ENCODE assay signal across 9 cellular contexts in genomic region chr19:29527500-29528328, GRCh38. TPM values are rescaled to one million over a fixed set of nuclear protein-coding genes. Genes with fewer than 3 reads are reported as not detected.
DNase-seq lines count a peak whose midpoint lies in the region; ATAC-seq and TF ChIP-seq lines count a peak whose summit lies in the region.
"Had no signal": no experiment of that assay in that cellular context is flagged by ENCODE, and none has a peak within 500 bp of the region (broad histone marks: within the 10 kb centered on the region; RNA-seq: fewer than 3 reads in every experiment).

No MANE protein-coding gene starts in this region.

- H3K27me3 ChIP-seq in H7 (ENCODE audit: control insufficient read depth, insufficient read depth, low read length), result peaks cover 89% of the 10 kb centered on the region

- H3K36me3 Mint-ChIP-seq in MCF 10A (ENCODE audit: insufficient read depth, unreplicated experiment) (peaks cover 6% of the 10 kb centered on the region), nephron progenitor cell (ENCODE audit: low read depth) (peaks cover 17% of the 10 kb centered on the region)

- CTCF ChIA-PET in AG04449 (lab: Yijun Ruan, JAX) (interaction anchor here (0.7 to 1.9 kb wide), 5 partner anchors 8 to 78 kb away, joined by 3 to 4 read pairs (median 4); partner anchors contain the start of gene POP4), MCF 10A (lab: Yijun Ruan, JAX) (no interaction called here)

- peak overlapping the region; percentile 27; the same call in 1 of the 2 replicates for H3K4me3 ChIP-seq in AG04449 (ENCODE audit: low read depth, low read length)
- H3K4me3 ChIP-seq in H7 (ENCODE audit: insufficient read depth, low read depth, low read length), result peak overlapping the region; percentile 17; the same call in 1 of the 2 replicates

- TF ChIP-seq CTCF in AG04449 (IDR thresholded peaks at IDR 0.05; ENCODE audit: insufficient read depth, low read length, missing control alignments), result no peak
- TF ChIP-seq CTCF in MCF 10A (IDR thresholded peaks at IDR 0.05; ENCODE audit: unreplicated experiment), result no peak
- TF ChIP-seq CTCF in nephron progenitor cell (IDR thresholded peaks at IDR 0.05), result peak; percentile 28

- no peak overlapping the region for H3K27ac Mint-ChIP-seq in MCF 10A (ENCODE audit: low read depth, unreplicated experiment)
- no peak overlapping the region for H3K27ac Mint-ChIP-seq in nephron progenitor cell

- intact Hi-C loops in MCF 10A (cut with micrococcal nuclease), result no loop called here

- no peaks in the 10 kb centered on the region for H3K27me3 Mint-ChIP-seq in MCF 10A (ENCODE audit: insufficient read depth, unreplicated experiment)
- H3K27me3 Mint-ChIP-seq in nephron progenitor cell (ENCODE audit: low read depth, poor library complexity), result peaks cover 88% of the 10 kb centered on the region

- H3K36me3 ChIP-seq in H7 (replicated peaks; ENCODE audit: control insufficient read depth, insufficient read depth, low read length), result no peaks in the 10 kb centered on the region
- H3K36me3 ChIP-seq: thoracic aorta had no signal

- H3K4me3 Mint-ChIP-seq in MCF 10A (ENCODE audit: unreplicated experiment) (peak overlapping the region; percentile 18), nephron progenitor cell (peak overlapping the region; percentile 84)

- POLR2A ChIA-PET in AG04449 (lab: Yijun Ruan, JAX), result no interaction called here
- POLR2A ChIA-PET in MCF 10A (lab: Yijun Ruan, JAX), result no interaction called here

- no TSS peak for BruUV-seq in MCF 10A (replicated peaks; lab: Mats Ljungman, UMichigan)

- ATAC-seq in GM18858 (IDR thresholded peaks at IDR 0.05; ENCODE audit: unreplicated experiment), result no peak
- no peak for ATAC-seq in GM19463 (IDR thresholded peaks at IDR 0.05; ENCODE audit: unreplicated experiment)

- H3K9me3 Mint-ChIP-seq in MCF 10A (ENCODE audit: unreplicated experiment), result peaks cover 19% of the 10 kb centered on the region
- peaks cover 4% of the 10 kb centered on the region for H3K9me3 Mint-ChIP-seq in nephron progenitor cell

- H3K4me1 Mint-ChIP-seq in MCF 10A (ENCODE audit: insufficient read depth, unreplicated experiment) (no peaks in the 10 kb centered on the region), nephron progenitor cell (peaks cover 23% of the 10 kb centered on the region)

- DNase-seq in AG04449 (ENCODE audit: low read depth, low spot score), result no peak
- DNase-seq in H7, result peak; percentile 80
- no peak for DNase-seq in MCF 10A (ENCODE audit: unreplicated experiment)
- DNase-seq in nephron progenitor cell, result no peak
- no peak for DNase-seq in cerebellar cortex (ENCODE audit: low spot score)
- no peak for DNase-seq in HT-29 (ENCODE audit: low spot score)

RNA-seq across cellular contexts. Expression of gene VSTM2B, which starts 1.9 kb away (rescaled TPM):
- total RNA-seq in H7 (2014; rRNA removed; shearing (Covaris generic)), result 0.48 and 0.96 TPM in 2 replicates
- not detected in 2 replicates for total RNA-seq in MCF 10A (2022)
- total RNA-seq in HT-29 (2014; rRNA removed; shearing (Covaris generic)), result not detected in 2 replicates
- total RNA-seq: thoracic aorta had no signal
